In genomic region chr12:46005823-46006222, GRCh38 we compare ENCODE assay signal across 18 cellular contexts.
"Had no signal": no experiment of that assay in that cellular context is flagged by ENCODE, and none has a peak within 500 bp of the region (broad histone marks: within the 10 kb centered on the region; RNA-seq: fewer than 3 reads in every experiment).

No MANE protein-coding gene starts in this region.

- H3K27me3 ChIP-seq: heart right ventricle, sigmoid colon, testis, vagina had no signal

- DNase-seq: activated CD4-positive, alpha-beta memory T cell treated with anti-CD3 and anti-CD28 coated beads for 36 hours; activated CD4-positive, alpha-beta T cell treated with anti-CD3 and anti-CD28 coated beads for 36 hours; activated gamma-delta T cell; activated naive CD4-positive, alpha-beta T cell treated with anti-CD3 and anti-CD28 coated beads, Interleukin-2, amount 50 U/mL, for 16 hours; activated naive CD8-positive, alpha-beta T cell treated with anti-CD3 and anti-CD28 coated beads, Interleukin-2, amount 50 U/mL, for 24 hours; effector CD4-positive, alpha-beta T cell; heart right ventricle; left ventricle myocardium superior; natural killer cell; retina; sigmoid colon; stimulated activated CD4-positive, alpha-beta T cell treated with anti-CD3 and anti-CD28 coated beads, Interleukin-15, amount 100 ng/mL, for 24 hours; stimulated activated CD8-positive, alpha-beta memory T cell treated with anti-CD3 and anti-CD28 coated beads, Interleukin-4, amount 100 ng/mL, for 48 hours; stimulated activated naive CD4-positive, alpha-beta T cell; testis had no signal

- H3K9me3 ChIP-seq: heart right ventricle, sigmoid colon, testis, vagina had no signal

- H3K27ac ChIP-seq: heart right ventricle, sigmoid colon, testis, vagina had no signal

- H3K4me2 ChIP-seq: smooth muscle cell had no signal

- H3K4me3 ChIP-seq: heart right ventricle, sigmoid colon, smooth muscle cell, testis, vagina had no signal

- H3K4me1 ChIP-seq: heart right ventricle, sigmoid colon, testis, vagina had no signal

- H3K36me3 ChIP-seq: heart right ventricle, sigmoid colon, vagina had no signal

- ATAC-seq: activated CD4-positive, alpha-beta T cell treated with anti-CD3 and anti-CD28 coated beads for 36 hours; activated naive CD8-positive, alpha-beta T cell treated with anti-CD3 and anti-CD28 coated beads, Interleukin-2, amount 50 U/mL, for 24 hours; heart right ventricle; left ventricle myocardium superior; natural killer cell had no signal

- FAIRE-seq: TTC549 had no signal
